In genomic region chr2:121536347-121536746, GRCh38 we compare ENCODE assay signal across 21 cellular contexts. TPM values are rescaled to one million over a fixed set of nuclear protein-coding genes. Genes with fewer than 3 reads are reported as not detected.
DNase-seq lines count a peak whose midpoint lies in the region; ATAC-seq and TF ChIP-seq lines count a peak whose summit lies in the region.
"Had no signal": no experiment of that assay in that cellular context is flagged by ENCODE, and none has a peak within 500 bp of the region (broad histone marks: within the 10 kb centered on the region; RNA-seq: fewer than 3 reads in every experiment).

No MANE protein-coding gene starts in this region.

- TF ChIP-seq CTCF in endothelial cell (IDR thresholded peaks at IDR 0.05; ENCODE audit: unreplicated experiment): no peak
- no peak for TF ChIP-seq CTCF in mucosa of descending colon (IDR thresholded peaks at IDR 0.05)

- H3K36me3 Mint-ChIP-seq in activated naive CD8-positive, alpha-beta T cell treated with anti-CD3 and anti-CD28 coated beads, Interleukin-2, amount 50 U/mL, for 24 hours (ENCODE audit: low read depth): no peaks in the 10 kb centered on the region
- peaks cover 4% of the 10 kb centered on the region for H3K36me3 Mint-ChIP-seq in activated naive CD8-positive, alpha-beta T cell treated with anti-CD3 and anti-CD28 coated beads for 36 hours
- H3K36me3 Mint-ChIP-seq in T-cell (no peaks in the 10 kb centered on the region), endothelial cell (ENCODE audit: low read depth, unreplicated experiment) (no peaks in the 10 kb centered on the region)

- no peak for ATAC-seq in activated naive CD8-positive, alpha-beta T cell treated with anti-CD3 and anti-CD28 coated beads, Interleukin-2, amount 50 U/mL, for 24 hours
- ATAC-seq in T-cell (replicated peaks in 1 of 4): no peak
- ATAC-seq in GM18520 (IDR thresholded peaks at IDR 0.05; ENCODE audit: unreplicated experiment): no peak
- ATAC-seq in mucosa of descending colon: no peak

- H3K36me3 ChIP-seq in mucosa of descending colon (ENCODE audit: low read depth): no peaks in the 10 kb centered on the region
- H3K36me3 ChIP-seq: MG63 had no signal

- H3K4me1 ChIP-seq in mucosa of descending colon (ENCODE audit: low read depth): peaks cover 4% of the 10 kb centered on the region

- intact Hi-C loops in mucosa of descending colon (cut with DNase I, micrococcal nuclease): loop anchor here (10.0 kb wide), 2 partner anchors 108 to 188 kb away; partner anchors contain the start of gene CLASP1 (in 1 of the 2)

- POLR2A ChIA-PET in T-cell (lab: Charles Lee): no interaction called here

- DNase-seq in activated naive CD8-positive, alpha-beta T cell treated with anti-CD3 and anti-CD28 coated beads, Interleukin-2, amount 50 U/mL, for 24 hours: no peak
- no peak for DNase-seq in activated naive CD8-positive, alpha-beta T cell treated with anti-CD3 and anti-CD28 coated beads for 36 hours
- DNase-seq in T-cell: no peak
- DNase-seq in endothelial cell (ENCODE audit: low spot score): no peak
- no peak for DNase-seq in mucosa of descending colon
- DNase-seq in T1000 (lab: John Stamatoyannopoulos, UW): no peak
- DNase-seq: COR-L47, DMS79, H7, HFFc6, MG63, NCI-H1092, NCI-H1436, NCI-H2029, NCI-H2227 treated with DMSO at 0.1 percent for 48 hours, NCI-H510A, NCI-H748 treated with DMSO at 0.1 percent for 48 hours, SIG-M5, SK-N-SH had no signal

- CTCF ChIA-PET in T-cell (lab: Charles Lee): interaction anchor here in 1 of 2 donors (0.6 kb wide), 1 partner anchor 267 kb away, joined by 3 read pairs; no protein-coding TSS in a partner anchor

- H3K27me3 Mint-ChIP-seq in activated naive CD8-positive, alpha-beta T cell treated with anti-CD3 and anti-CD28 coated beads, Interleukin-2, amount 50 U/mL, for 24 hours: no peaks in the 10 kb centered on the region
- no peaks in the 10 kb centered on the region for H3K27me3 Mint-ChIP-seq in activated naive CD8-positive, alpha-beta T cell treated with anti-CD3 and anti-CD28 coated beads for 36 hours
- no peaks in the 10 kb centered on the region for H3K27me3 Mint-ChIP-seq in T-cell
- no peaks in the 10 kb centered on the region for H3K27me3 Mint-ChIP-seq in endothelial cell (ENCODE audit: unreplicated experiment)

- H3K9me3 ChIP-seq in mucosa of descending colon: no peaks in the 10 kb centered on the region
- H3K9me3 ChIP-seq: MG63, SK-N-SH had no signal

- peaks cover 46% of the 10 kb centered on the region for H3K4me1 Mint-ChIP-seq in activated naive CD8-positive, alpha-beta T cell treated with anti-CD3 and anti-CD28 coated beads, Interleukin-2, amount 50 U/mL, for 24 hours
- peaks cover 43% of the 10 kb centered on the region for H3K4me1 Mint-ChIP-seq in activated naive CD8-positive, alpha-beta T cell treated with anti-CD3 and anti-CD28 coated beads for 36 hours
- H3K4me1 Mint-ChIP-seq in T-cell: peaks cover 25 to 50% (median 34%) of the 10 kb centered on the region in 3 donors
- peaks cover 9% of the 10 kb centered on the region for H3K4me1 Mint-ChIP-seq in endothelial cell (ENCODE audit: unreplicated experiment)

- H3K27ac Mint-ChIP-seq in activated naive CD8-positive, alpha-beta T cell treated with anti-CD3 and anti-CD28 coated beads, Interleukin-2, amount 50 U/mL, for 24 hours: peak overlapping the region; percentile 24
- H3K27ac Mint-ChIP-seq in activated naive CD8-positive, alpha-beta T cell treated with anti-CD3 and anti-CD28 coated beads for 36 hours: no peak overlapping the region
- peak overlapping the region; percentile 3 to 37 for H3K27ac Mint-ChIP-seq in T-cell
- H3K27ac Mint-ChIP-seq in endothelial cell (ENCODE audit: unreplicated experiment): peak overlapping the region; percentile 32
- H3K27ac Mint-ChIP-seq: HFFc6 had no signal

- no peak overlapping the region for H3K4me3 Mint-ChIP-seq in activated naive CD8-positive, alpha-beta T cell treated with anti-CD3 and anti-CD28 coated beads, Interleukin-2, amount 50 U/mL, for 24 hours
- no peak overlapping the region for H3K4me3 Mint-ChIP-seq in activated naive CD8-positive, alpha-beta T cell treated with anti-CD3 and anti-CD28 coated beads for 36 hours
- no peak overlapping the region for H3K4me3 Mint-ChIP-seq in T-cell
- no peak overlapping the region for H3K4me3 Mint-ChIP-seq in endothelial cell (ENCODE audit: unreplicated experiment)
- H3K4me3 Mint-ChIP-seq: HFFc6 had no signal

- no peak overlapping the region for H3K4me3 ChIP-seq in mucosa of descending colon
- H3K4me3 ChIP-seq: MG63 had no signal

- H3K9me3 Mint-ChIP-seq in activated naive CD8-positive, alpha-beta T cell treated with anti-CD3 and anti-CD28 coated beads, Interleukin-2, amount 50 U/mL, for 24 hours: no peaks in the 10 kb centered on the region
- no peaks in the 10 kb centered on the region for H3K9me3 Mint-ChIP-seq in activated naive CD8-positive, alpha-beta T cell treated with anti-CD3 and anti-CD28 coated beads for 36 hours
- no peaks in the 10 kb centered on the region for H3K9me3 Mint-ChIP-seq in T-cell
- no peaks in the 10 kb centered on the region for H3K9me3 Mint-ChIP-seq in endothelial cell (ENCODE audit: unreplicated experiment)
- H3K9me3 Mint-ChIP-seq: HFFc6 had no signal

RNA-seq across cellular contexts. Expression of gene RNU4ATAC, which starts 5.7 kb away (rescaled TPM):
- not detected for total RNA-seq in activated naive CD8-positive, alpha-beta T cell treated with anti-CD3 and anti-CD28 coated beads for 36 hours
- not detected for total RNA-seq in T-cell
- total RNA-seq in endothelial cell (ENCODE audit: unreplicated experiment): not detected
- 1 to 10 TPM in 1 of 3 donors, not detected in 2; 9.7 TPM for total RNA-seq in mucosa of descending colon
- total RNA-seq: H7, HFFc6, LHCN-M2 had no signal
